Comparison of ENCODE assay signal across 3 cellular contexts in the genomic region with DNA sequence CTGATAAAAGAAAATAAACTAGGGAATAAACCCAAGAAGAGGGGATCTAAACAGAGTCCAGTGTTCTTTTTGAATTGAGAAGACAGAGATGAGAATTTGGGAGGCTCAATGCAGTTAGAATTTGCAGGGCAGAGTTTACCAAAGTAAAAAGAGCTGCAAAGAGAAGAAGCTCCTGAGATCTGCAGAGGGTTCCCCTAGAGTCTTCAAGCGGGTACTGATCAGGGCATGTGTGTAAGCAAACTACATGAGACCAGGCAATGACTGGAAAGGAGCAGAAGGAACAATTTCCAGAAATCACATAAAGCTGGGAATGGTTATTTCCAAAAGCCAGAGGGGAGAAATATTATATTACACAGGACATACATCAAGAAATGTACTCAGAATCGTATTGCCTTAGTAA.
TF ChIP-seq lines count a peak whose summit lies in the region.

No MANE protein-coding gene starts in this region.

TF ChIP-seq in A549, 52 proteins besides CTCF, POLR2A, EP300 and RAD21:
- TF ChIP-seq ESRRA (IDR thresholded peaks at IDR 0.05; ENCODE audit: borderline replicate concordance, low read length) (no peak), CHD4 (IDR thresholded peaks at IDR 0.05; ENCODE audit: borderline replicate concordance) (no peak), ZSCAN20 (CRISPR knock-in tag; IDR thresholded peaks at IDR 0.05) (no peak), BHLHE40 (IDR thresholded peaks at IDR 0.05; ENCODE audit: low read depth, low read length) (no peak), HDAC2 (IDR thresholded peaks at IDR 0.05) (no peak), GATA3 (IDR thresholded peaks at IDR 0.05; ENCODE audit: borderline replicate concordance) (no peak), MAFK (IDR thresholded peaks at IDR 0.05; ENCODE audit: partially characterized antibody) (no peak), EHMT2 (IDR thresholded peaks at IDR 0.05; ENCODE audit: low read depth) (no peak), CEBPB (IDR thresholded peaks at IDR 0.05) (no peak), TP53 (CRISPR knock-in tag; IDR thresholded peaks at IDR 0.05) (no peak), SREBF2 (IDR thresholded peaks at IDR 0.05) (no peak), NPAS2 (CRISPR knock-in tag; IDR thresholded peaks at IDR 0.05; ENCODE audit: borderline replicate concordance) (no peak), JUN (IDR thresholded peaks at IDR 0.05) (no peak), RFX5 (IDR thresholded peaks at IDR 0.05) (no peak), NR3C1 (IDR thresholded peaks at IDR 0.05) (no peak), HOXB5 (CRISPR knock-in tag; IDR thresholded peaks at IDR 0.05) (no peak), RCOR1 (IDR thresholded peaks at IDR 0.05; ENCODE audit: low read depth, low read length) (no peak), KDM1A (IDR thresholded peaks at IDR 0.05; ENCODE audit: low read depth) (no peak), SMC3 (IDR thresholded peaks at IDR 0.05) (no peak)
- TF ChIP-seq, protein P1, sequence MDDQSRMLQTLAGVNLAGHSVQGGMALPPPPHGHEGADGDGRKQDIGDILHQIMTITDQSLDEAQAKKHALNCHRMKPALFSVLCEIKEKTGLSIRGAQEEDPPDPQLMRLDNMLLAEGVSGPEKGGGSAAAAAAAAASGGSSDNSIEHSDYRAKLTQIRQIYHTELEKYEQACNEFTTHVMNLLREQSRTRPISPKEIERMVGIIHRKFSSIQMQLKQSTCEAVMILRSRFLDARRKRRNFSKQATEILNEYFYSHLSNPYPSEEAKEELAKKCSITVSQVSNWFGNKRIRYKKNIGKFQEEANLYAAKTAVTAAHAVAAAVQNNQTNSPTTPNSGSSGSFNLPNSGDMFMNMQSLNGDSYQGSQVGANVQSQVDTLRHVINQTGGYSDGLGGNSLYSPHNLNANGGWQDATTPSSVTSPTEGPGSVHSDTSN (IDR thresholded peaks at IDR 0.05): no peak
TF ChIP-seq in A549: peak in this region for 0.

TF ChIP-seq in GM23338, 12 proteins besides CTCF, POLR2A, EP300 and RAD21:
- TF ChIP-seq ZNF114 (CRISPR knock-in tag; IDR thresholded peaks at IDR 0.05): no peak
- TF ChIP-seq NANOG (IDR thresholded peaks at IDR 0.05; ENCODE audit: borderline replicate concordance): no peak
- TF ChIP-seq EZH2phosphoT487 (IDR thresholded peaks at IDR 0.05; ENCODE audit: unreplicated experiment): no peak
- TF ChIP-seq STAT1 (IDR thresholded peaks at IDR 0.05; ENCODE audit: unreplicated experiment): no peak
- TF ChIP-seq JUNB (IDR thresholded peaks at IDR 0.05; ENCODE audit: unreplicated experiment): no peak
- TF ChIP-seq, protein P2, sequence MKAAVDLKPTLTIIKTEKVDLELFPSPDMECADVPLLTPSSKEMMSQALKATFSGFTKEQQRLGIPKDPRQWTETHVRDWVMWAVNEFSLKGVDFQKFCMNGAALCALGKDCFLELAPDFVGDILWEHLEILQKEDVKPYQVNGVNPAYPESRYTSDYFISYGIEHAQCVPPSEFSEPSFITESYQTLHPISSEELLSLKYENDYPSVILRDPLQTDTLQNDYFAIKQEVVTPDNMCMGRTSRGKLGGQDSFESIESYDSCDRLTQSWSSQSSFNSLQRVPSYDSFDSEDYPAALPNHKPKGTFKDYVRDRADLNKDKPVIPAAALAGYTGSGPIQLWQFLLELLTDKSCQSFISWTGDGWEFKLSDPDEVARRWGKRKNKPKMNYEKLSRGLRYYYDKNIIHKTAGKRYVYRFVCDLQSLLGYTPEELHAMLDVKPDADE (IDR thresholded peaks at IDR 0.05): no peak
- TF ChIP-seq, protein P3, sequence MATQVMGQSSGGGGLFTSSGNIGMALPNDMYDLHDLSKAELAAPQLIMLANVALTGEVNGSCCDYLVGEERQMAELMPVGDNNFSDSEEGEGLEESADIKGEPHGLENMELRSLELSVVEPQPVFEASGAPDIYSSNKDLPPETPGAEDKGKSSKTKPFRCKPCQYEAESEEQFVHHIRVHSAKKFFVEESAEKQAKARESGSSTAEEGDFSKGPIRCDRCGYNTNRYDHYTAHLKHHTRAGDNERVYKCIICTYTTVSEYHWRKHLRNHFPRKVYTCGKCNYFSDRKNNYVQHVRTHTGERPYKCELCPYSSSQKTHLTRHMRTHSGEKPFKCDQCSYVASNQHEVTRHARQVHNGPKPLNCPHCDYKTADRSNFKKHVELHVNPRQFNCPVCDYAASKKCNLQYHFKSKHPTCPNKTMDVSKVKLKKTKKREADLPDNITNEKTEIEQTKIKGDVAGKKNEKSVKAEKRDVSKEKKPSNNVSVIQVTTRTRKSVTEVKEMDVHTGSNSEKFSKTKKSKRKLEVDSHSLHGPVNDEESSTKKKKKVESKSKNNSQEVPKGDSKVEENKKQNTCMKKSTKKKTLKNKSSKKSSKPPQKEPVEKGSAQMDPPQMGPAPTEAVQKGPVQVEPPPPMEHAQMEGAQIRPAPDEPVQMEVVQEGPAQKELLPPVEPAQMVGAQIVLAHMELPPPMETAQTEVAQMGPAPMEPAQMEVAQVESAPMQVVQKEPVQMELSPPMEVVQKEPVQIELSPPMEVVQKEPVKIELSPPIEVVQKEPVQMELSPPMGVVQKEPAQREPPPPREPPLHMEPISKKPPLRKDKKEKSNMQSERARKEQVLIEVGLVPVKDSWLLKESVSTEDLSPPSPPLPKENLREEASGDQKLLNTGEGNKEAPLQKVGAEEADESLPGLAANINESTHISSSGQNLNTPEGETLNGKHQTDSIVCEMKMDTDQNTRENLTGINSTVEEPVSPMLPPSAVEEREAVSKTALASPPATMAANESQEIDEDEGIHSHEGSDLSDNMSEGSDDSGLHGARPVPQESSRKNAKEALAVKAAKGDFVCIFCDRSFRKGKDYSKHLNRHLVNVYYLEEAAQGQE (IDR thresholded peaks at IDR 0.05; ENCODE audit: unreplicated experiment): no peak

TF ChIP-seq in K562, 482 proteins besides CTCF, POLR2A, EP300 and RAD21:
- TF ChIP-seq NBN (IDR thresholded peaks at IDR 0.05; ENCODE audit: low read depth): no peak
- TF ChIP-seq, protein P4, sequence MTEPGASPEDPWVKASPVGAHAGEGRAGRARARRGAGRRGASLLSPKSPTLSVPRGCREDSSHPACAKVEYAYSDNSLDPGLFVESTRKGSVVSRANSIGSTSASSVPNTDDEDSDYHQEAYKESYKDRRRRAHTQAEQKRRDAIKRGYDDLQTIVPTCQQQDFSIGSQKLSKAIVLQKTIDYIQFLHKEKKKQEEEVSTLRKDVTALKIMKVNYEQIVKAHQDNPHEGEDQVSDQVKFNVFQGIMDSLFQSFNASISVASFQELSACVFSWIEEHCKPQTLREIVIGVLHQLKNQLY (CRISPR knock-in tag; conservative IDR thresholded peaks at IDR 0.05): no peak
- no peak for TF ChIP-seq ETV1 (tag; conservative IDR thresholded peaks at IDR 0.05; ENCODE audit: low read depth)
- peak; percentile 12 for TF ChIP-seq CBX8 (IDR thresholded peaks at IDR 0.05; ENCODE audit: borderline replicate concordance, extremely low read depth, low read depth, low read length, poor library complexity, severe bottlenecking)
- TF ChIP-seq SMARCA4 (IDR thresholded peaks at IDR 0.05): no peak
